Comparison of ENCODE assay signal across 19 cellular contexts in genomic region chr12:106425061-106425706, GRCh38.
"Had no signal": no experiment of that assay in that cellular context is flagged by ENCODE, and none has a peak within 500 bp of the region (broad histone marks: within the 10 kb centered on the region; RNA-seq: fewer than 3 reads in every experiment).

No MANE protein-coding gene starts in this region.

- H3K36me3 ChIP-seq: pancreas, sigmoid colon had no signal

- H3K27ac ChIP-seq: epithelial cell of prostate, foreskin keratinocyte, lower lobe of right lung, neutrophil, pancreas, sigmoid colon, spleen had no signal

- ATAC-seq: activated CD8-positive, alpha-beta memory T cell treated with anti-CD3 and anti-CD28 coated beads, Interleukin-2, amount 10 ng/mL, durations not matched to agents 7 days and 5 days; effector memory CD8-positive, alpha-beta T cell; foreskin keratinocyte; lower lobe of right lung; natural killer cell; pancreas; stimulated activated memory B cell treated with anti-CD40 and anti-IgM and Interleukin-4, amounts not matched to agents 10 μg/mL and 1 μg/mL and 100 μg/mL, for 72 hours had no signal

- H3K27ac Mint-ChIP-seq: activated CD4-positive, alpha-beta memory T cell treated with anti-CD3 and anti-CD28 coated beads, Interleukin-2, amount 10 ng/mL, durations not matched to agents 7 days and 5 days; activated CD8-positive, alpha-beta memory T cell treated with anti-CD3 and anti-CD28 coated beads, Interleukin-2, amount 10 ng/mL, durations not matched to agents 7 days and 5 days; activated naive CD8-positive, alpha-beta T cell treated with anti-CD3 and anti-CD28 coated beads, Interleukin-2, amount 10 ng/mL, durations not matched to agents 7 days and 5 days; effector memory CD8-positive, alpha-beta T cell; natural killer cell; stimulated activated memory B cell treated with anti-CD40 and anti-IgM and Interleukin-4, amounts not matched to agents 10 μg/mL and 1 μg/mL and 100 μg/mL, for 72 hours had no signal

- H3K4me3 ChIP-seq: lower lobe of right lung, pancreas, sigmoid colon, spleen had no signal

- H3K27me3 ChIP-seq: foreskin keratinocyte, neutrophil, pancreas, sigmoid colon, spleen had no signal

- H3K9me3 ChIP-seq: lower lobe of right lung, neutrophil, pancreas, sigmoid colon, spleen had no signal

- H3K27me3 Mint-ChIP-seq: activated CD4-positive, alpha-beta memory T cell treated with anti-CD3 and anti-CD28 coated beads, Interleukin-2, amount 10 ng/mL, durations not matched to agents 7 days and 5 days; activated CD8-positive, alpha-beta memory T cell treated with anti-CD3 and anti-CD28 coated beads, Interleukin-2, amount 10 ng/mL, durations not matched to agents 7 days and 5 days; activated naive CD8-positive, alpha-beta T cell treated with anti-CD3 and anti-CD28 coated beads, Interleukin-2, amount 10 ng/mL, durations not matched to agents 7 days and 5 days; effector memory CD8-positive, alpha-beta T cell; stimulated activated memory B cell treated with anti-CD40 and anti-IgM and Interleukin-4, amounts not matched to agents 10 μg/mL and 1 μg/mL and 100 μg/mL, for 72 hours had no signal

- DNase-seq: activated CD4-positive, alpha-beta memory T cell treated with anti-CD3 and anti-CD28 coated beads, Interleukin-2, amount 10 ng/mL, durations not matched to agents 7 days and 5 days; activated CD4-positive, alpha-beta T cell treated with anti-CD3 and anti-CD28 coated beads for 4 hours; activated CD8-positive, alpha-beta memory T cell treated with anti-CD3 and anti-CD28 coated beads, Interleukin-2, amount 10 ng/mL, durations not matched to agents 7 days and 5 days; activated naive CD8-positive, alpha-beta T cell treated with anti-CD3 and anti-CD28 coated beads, Interleukin-2, amount 10 ng/mL, durations not matched to agents 7 days and 5 days; amygdala; caudate nucleus; effector memory CD8-positive, alpha-beta T cell; foreskin keratinocyte; glutamatergic neuron; lower lobe of right lung; natural killer cell; pancreas; sigmoid colon; spleen; stimulated activated CD4-positive, alpha-beta T cell treated with anti-CD3 and anti-CD28 coated beads, Interleukin-4, amount 100 ng/mL, for 4 hours; SW 1271 had no signal

- H3K9me3 Mint-ChIP-seq: activated CD4-positive, alpha-beta memory T cell treated with anti-CD3 and anti-CD28 coated beads, Interleukin-2, amount 10 ng/mL, durations not matched to agents 7 days and 5 days; activated naive CD8-positive, alpha-beta T cell treated with anti-CD3 and anti-CD28 coated beads, Interleukin-2, amount 10 ng/mL, durations not matched to agents 7 days and 5 days; effector memory CD8-positive, alpha-beta T cell; natural killer cell; stimulated activated memory B cell treated with anti-CD40 and anti-IgM and Interleukin-4, amounts not matched to agents 10 μg/mL and 1 μg/mL and 100 μg/mL, for 72 hours had no signal

- H3K4me3 Mint-ChIP-seq: activated CD4-positive, alpha-beta memory T cell treated with anti-CD3 and anti-CD28 coated beads, Interleukin-2, amount 10 ng/mL, durations not matched to agents 7 days and 5 days; activated CD8-positive, alpha-beta memory T cell treated with anti-CD3 and anti-CD28 coated beads, Interleukin-2, amount 10 ng/mL, durations not matched to agents 7 days and 5 days; activated naive CD8-positive, alpha-beta T cell treated with anti-CD3 and anti-CD28 coated beads, Interleukin-2, amount 10 ng/mL, durations not matched to agents 7 days and 5 days; effector memory CD8-positive, alpha-beta T cell; natural killer cell; stimulated activated memory B cell treated with anti-CD40 and anti-IgM and Interleukin-4, amounts not matched to agents 10 μg/mL and 1 μg/mL and 100 μg/mL, for 72 hours had no signal

- H3K4me1 ChIP-seq: foreskin keratinocyte, lower lobe of right lung had no signal

- H3K4me1 Mint-ChIP-seq: activated CD4-positive, alpha-beta memory T cell treated with anti-CD3 and anti-CD28 coated beads, Interleukin-2, amount 10 ng/mL, durations not matched to agents 7 days and 5 days; activated CD8-positive, alpha-beta memory T cell treated with anti-CD3 and anti-CD28 coated beads, Interleukin-2, amount 10 ng/mL, durations not matched to agents 7 days and 5 days; activated naive CD8-positive, alpha-beta T cell treated with anti-CD3 and anti-CD28 coated beads, Interleukin-2, amount 10 ng/mL, durations not matched to agents 7 days and 5 days; natural killer cell; stimulated activated memory B cell treated with anti-CD40 and anti-IgM and Interleukin-4, amounts not matched to agents 10 μg/mL and 1 μg/mL and 100 μg/mL, for 72 hours had no signal
